8 cellular contexts compared by ENCODE assay signal in the genomic region with DNA sequence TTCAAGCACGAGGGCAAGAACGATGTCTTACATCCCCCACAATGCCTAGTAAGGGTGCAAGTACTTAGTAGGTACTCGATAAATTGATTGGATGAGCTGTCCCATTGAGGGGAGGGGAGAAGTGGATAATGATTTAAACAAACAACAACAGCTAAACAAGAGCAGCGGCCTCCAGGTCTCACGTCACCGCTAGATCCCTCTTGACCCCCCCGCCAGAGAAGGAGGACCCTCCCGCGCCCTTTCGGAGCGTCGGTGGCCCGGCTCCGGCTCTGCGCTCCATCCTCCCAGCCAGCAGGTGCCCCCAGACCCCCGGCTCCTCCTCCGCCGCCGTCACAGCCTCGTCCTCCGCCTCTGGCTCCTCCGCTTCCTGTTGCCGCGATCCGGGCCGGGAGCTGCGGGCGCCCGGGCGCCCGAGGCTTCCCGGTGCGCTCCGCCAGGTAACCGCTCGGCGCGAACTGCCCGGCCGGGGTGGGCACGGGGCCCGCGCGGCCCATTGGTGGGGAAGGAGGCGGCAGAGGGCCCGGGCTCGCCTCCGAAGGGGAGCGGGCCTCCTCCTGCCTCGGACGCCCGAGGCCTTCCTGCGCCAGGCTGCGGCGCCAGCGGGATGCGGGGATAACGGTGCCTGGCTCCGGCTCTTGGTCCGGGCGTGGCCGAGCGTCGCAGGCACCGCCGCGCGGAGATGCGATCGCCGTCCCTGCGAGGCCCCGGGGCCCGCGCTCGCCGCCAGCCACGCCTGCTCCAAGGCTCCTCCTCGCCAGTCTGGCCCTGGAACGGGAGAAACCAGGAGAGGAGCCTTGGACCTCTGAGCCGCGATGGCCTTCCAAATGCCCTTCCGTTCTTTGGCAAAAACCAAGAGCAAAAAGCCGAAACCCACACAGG. TPM values are rescaled to one million over a fixed set of nuclear protein-coding genes. Genes with fewer than 3 reads are reported as not detected.
DNase-seq lines count a peak whose midpoint lies in the region; ATAC-seq and TF ChIP-seq lines count a peak whose summit lies in the region.

TLCD5 (plus strand) TSS at position 368 of the 879 bp plus-strand sequence. CDS start 2,143 bp downstream, outside the sequence.

- TF ChIP-seq POLR2A in right lobe of liver (IDR thresholded peaks at IDR 0.05): peak; percentile 54

- peak within 1 kb of the TSS; percentile 83 for H3K27ac ChIP-seq in AG04450 (ENCODE audit: low read depth, low read length)
- peak within 1 kb of the TSS; percentile 35 for H3K27ac ChIP-seq in duodenal mucosa (ENCODE audit: low read depth, low read length)
- peak within 1 kb of the TSS; percentile 56 to 87 (median 62) for H3K27ac ChIP-seq in right lobe of liver

- H3K27ac Mint-ChIP-seq in activated B cell treated with CpG ODN at 0.5 μM for 24 hours: no peak within 1 kb of the TSS

- peak; percentile 70 for ATAC-seq in GM19043 (IDR thresholded peaks at IDR 0.05; ENCODE audit: low read depth, unreplicated experiment)
- peak; percentile 56 for ATAC-seq in activated B cell treated with CpG ODN at 0.5 μM for 24 hours (ENCODE audit: low read depth)
- peak; percentile 77 to 81 (median 80) for ATAC-seq in right lobe of liver

- no peak for DNase-seq in AG04450 (ENCODE audit: low read depth, low spot score)
- DNase-seq in NCI-H1436 treated with DMSO at 0.1 percent for 48 hours (lab: John Stamatoyannopoulos, UW): peak; percentile 30
- peak; percentile 25 for DNase-seq in activated B cell treated with CpG ODN at 0.5 μM for 24 hours
- peak in 2 of 3 donors; percentile 66 to 70 for DNase-seq in right lobe of liver
- DNase-seq in stimulated activated CD8-positive, alpha-beta memory T cell treated with anti-CD3 and anti-CD28 coated beads, Interleukin-4, amount 100 ng/mL, for 48 hours: peak; percentile 65
- DNase-seq in SKM-1 treated with dmso at 0.1 percent for 144 hours (lab: John Stamatoyannopoulos, UW; ENCODE audit: unreplicated experiment): no peak

- peaks cover 50% of the 10 kb centered on the region for H3K27me3 Mint-ChIP-seq in activated B cell treated with CpG ODN at 0.5 μM for 24 hours

- peak within 1 kb of the TSS; percentile 74 for H3K4me3 Mint-ChIP-seq in activated B cell treated with CpG ODN at 0.5 μM for 24 hours

- H3K9me3 Mint-ChIP-seq in activated B cell treated with CpG ODN at 0.5 μM for 24 hours: no peaks in the 10 kb centered on the region

- H3K4me1 ChIP-seq in duodenal mucosa (ENCODE audit: control insufficient read depth in 1 of 2, insufficient read depth in 2 of 2, low read length in 2 of 2) (peaks cover 14 to 19% of the 10 kb centered on the region in 2 donors), right lobe of liver (no peaks in the 10 kb centered on the region)

- H3K36me3 Mint-ChIP-seq in activated B cell treated with CpG ODN at 0.5 μM for 24 hours (ENCODE audit: low read depth): no peaks in the 10 kb centered on the region

- CTCF ChIA-PET in AG04450 (lab: Charles Lee) (interaction anchor here (0.7 to 2.7 kb wide), 3 partner anchors 10 to 870 kb away, joined by 3 to 23 read pairs (median 10); no protein-coding TSS in a partner anchor), activated B cell treated with CpG ODN at 0.5 μM for 24 hours (lab: Charles Lee) (no interaction called here)

- no peaks in the 10 kb centered on the region for H3K36me3 ChIP-seq in duodenal mucosa (ENCODE audit: control insufficient read depth in 1 of 2, insufficient read depth in 2 of 2, low read length in 2 of 2)
- H3K36me3 ChIP-seq in right lobe of liver: no peaks in the 10 kb centered on the region

- POLR2A ChIA-PET in AG04450 (lab: Yijun Ruan, JAX): interaction anchor here (0.6 to 0.8 kb wide), 2 partner anchors 11 to 110 kb away, joined by 3 to 7 read pairs; partner anchors contain the start of gene ARHGEF12
- POLR2A ChIA-PET in activated B cell treated with CpG ODN at 0.5 μM for 24 hours (lab: Charles Lee): no interaction called here

- intact Hi-C loops in activated B cell treated with CpG ODN at 0.5 μM for 24 hours (cut with micrococcal nuclease) (no loop called here), right lobe of liver (cut with DNase I) (loop anchor here in 1 of 2 donors (10.0 kb wide), 1 partner anchor 630 kb away; no protein-coding TSS in a partner anchor)

- peak within 1 kb of the TSS; percentile 70 for H3K4me3 ChIP-seq in AG04450 (ENCODE audit: low read depth, low read length)
- H3K4me3 ChIP-seq in duodenal mucosa (ENCODE audit: low read depth in 1 of 2, low read length in 2 of 2): peak within 1 kb of the TSS; percentile 48 to 66
- H3K4me3 ChIP-seq in right lobe of liver: peak within 1 kb of the TSS; percentile 47 to 59 (median 59)

- H3K27me3 ChIP-seq in AG04450 (ENCODE audit: control insufficient read depth, insufficient read depth, low read length) (no peaks in the 10 kb centered on the region), duodenal mucosa (ENCODE audit: control insufficient read depth in 1 of 2, insufficient read depth in 2 of 2, low read length in 2 of 2) (peaks cover 0 to 4% of the 10 kb centered on the region in 2 donors), right lobe of liver (no peaks in the 10 kb centered on the region)

- TF ChIP-seq CTCF in AG04450 (IDR thresholded peaks at IDR 0.05; ENCODE audit: low read depth, low read length): peak; percentile 15; the same call in 1 of the 2 replicates
- no peak for TF ChIP-seq CTCF in activated B cell treated with CpG ODN at 0.5 μM for 24 hours (IDR thresholded peaks at IDR 0.05)
- TF ChIP-seq CTCF in right lobe of liver (IDR thresholded peaks at IDR 0.05): no peak

- H3K9me3 ChIP-seq in AG04450 (ENCODE audit: control insufficient read depth, insufficient read depth, low read length): no peaks in the 10 kb centered on the region
- H3K9me3 ChIP-seq in duodenal mucosa (ENCODE audit: control insufficient read depth in 1 of 2, low read length in 2 of 2): no peaks in the 10 kb centered on the region
- H3K9me3 ChIP-seq in right lobe of liver: no peaks in the 10 kb centered on the region

- WGBS in right lobe of liver (ENCODE audit: insufficient coverage, low coverage, low lambda C conversion rate, missing lambda C conversion rate): 5% methylated on average over 13 of the region's 84 CpGs

- H3K9ac ChIP-seq in duodenal mucosa (ENCODE audit: low read depth in 1 of 2, low read length in 2 of 2): peak within 1 kb of the TSS; percentile 24 to 60

- peaks cover 20% of the 10 kb centered on the region for H3K4me1 Mint-ChIP-seq in activated B cell treated with CpG ODN at 0.5 μM for 24 hours

RNA-seq across cellular contexts. Expression of gene TLCD5, which starts in this region (rescaled TPM):
- polyA plus RNA-seq in AG04450 (2011; rRNA removed): 13.6 and 14.9 TPM in 2 replicates
- polyA minus RNA-seq in AG04450 (2011; rRNA and poly(A)+ RNA removed): 9.4 and 11.6 TPM in 2 replicates
- total RNA-seq in activated B cell treated with CpG ODN at 0.5 μM for 24 hours: 0.15 and 0.22 TPM in 2 replicates
- 1 to 10 TPM in 1 of 6 experiments, under 1 TPM in 5; 0.07 to 1.3 (median 0.38) TPM for total RNA-seq in right lobe of liver

Comparison
In these comparisons a context has a peak if more than half of its experiments do, and no peak if none do; other contexts are left out.
1. Peak in DNase-seq and ATAC-seq in activated B cell treated with CpG ODN at 0.5 μM for 24 hours; RNA of the gene not detected or under 1 TPM.
2. DNase-seq: peak in NCI-H1436 treated with DMSO at 0.1 percent for 48 hours (single experiment), right lobe of liver (2 of 3) and stimulated activated CD8-positive, alpha-beta memory T cell treated with anti-CD3 and anti-CD28 coated beads, Interleukin-4, amount 100 ng/mL, for 48 hours (single experiment); none in AG04450 (single experiment) and SKM-1 treated with dmso at 0.1 percent for 144 hours (single experiment).
3. Peak in every context shown above with its lines, with median percentiles within 50 percentile points of each other: H3K27ac ChIP-seq, H3K4me3 ChIP-seq and ATAC-seq.